Comparison of ENCODE assay signal across 29 cellular contexts in genomic region chr2:89781962-89782361, GRCh38.
"Had no signal": no experiment of that assay in that cellular context is flagged by ENCODE, and none has a peak within 500 bp of the region (broad histone marks: within the 10 kb centered on the region; RNA-seq: fewer than 3 reads in every experiment).

No MANE protein-coding gene starts in this region.

- H3K4me3 ChIP-seq: coronary artery, dorsolateral prefrontal cortex, esophagus squamous epithelium, gastrocnemius medialis, heart right ventricle, left ventricle myocardium inferior, lower lobe of right lung, mucosa of descending colon had no signal

- H3K27me3 ChIP-seq: esophagus squamous epithelium, gastrocnemius medialis, heart right ventricle had no signal

- H3K27ac ChIP-seq: coronary artery, dorsolateral prefrontal cortex, epithelial cell of prostate, esophagus squamous epithelium, gastrocnemius medialis, heart right ventricle, left ventricle myocardium inferior, lower lobe of right lung had no signal

- ATAC-seq: esophagus mucosa, gastrocnemius medialis, heart right ventricle, left colon, left lobe of liver, lower lobe of right lung, mucosa of descending colon had no signal

- H3K4me1 Mint-ChIP-seq: mesothelial cell of epicardium had no signal

- H3K27me3 Mint-ChIP-seq: naive B cell had no signal

- H3K4me3 Mint-ChIP-seq: mesothelial cell of epicardium, naive B cell had no signal

- H3K27ac Mint-ChIP-seq: mesothelial cell of epicardium, naive B cell had no signal

- H3K36me3 ChIP-seq: esophagus squamous epithelium, gastrocnemius medialis, heart right ventricle, left ventricle myocardium inferior, lower lobe of right lung had no signal

- FAIRE-seq: colon, endometrium, kidney had no signal

- DNase-seq: dermis blood vessel endothelial cell; dorsolateral prefrontal cortex; effector CD4-positive, alpha-beta T cell; effector memory CD4-positive, alpha-beta T cell; erythroblast; esophagus squamous epithelium; foreskin fibroblast; foreskin melanocyte; gastrocnemius medialis; glutamatergic neuron; head of caudate nucleus; heart right ventricle; hippocampal formation; islet precursor cell; kidney; kidney glomerular epithelial cell; left colon; left ventricle myocardium inferior; lower lobe of right lung; mesenchymal stem cell; mucosa of descending colon; naive B cell had no signal

- H3K4me1 ChIP-seq: esophagus squamous epithelium, gastrocnemius medialis, heart right ventricle, left ventricle myocardium inferior, lower lobe of right lung had no signal
